7 cellular contexts compared by ENCODE assay signal in genomic region chr7:131374821-131375220, GRCh38.
"Had no signal": no experiment of that assay in that cellular context is flagged by ENCODE, and none has a peak within 500 bp of the region (broad histone marks: within the 10 kb centered on the region; RNA-seq: fewer than 3 reads in every experiment).

No MANE protein-coding gene starts in this region.

- H3K27ac ChIP-seq: GM23248 had no signal

- H3K4me3 ChIP-seq: GM23248, K562 had no signal

- H3K4me3 Mint-ChIP-seq: H9 had no signal

- H3K9me3 Mint-ChIP-seq: H9 had no signal

- ATAC-seq: K562 had no signal

- DNase-seq: GM23248, GOT3, H9, HCEC 1CT, IMR-90, KG1 had no signal
